Comparison of ENCODE assay signal across 15 cellular contexts in genomic region chr4:1028574-1029220, GRCh38.
A peak's percentile ranks its signal among the peaks of the same experiment; 100 is the strongest.
DNase-seq lines count a peak whose midpoint lies in the region; ATAC-seq and TF ChIP-seq lines count a peak whose summit lies in the region.
"Had no signal": no experiment of that assay in that cellular context is flagged by ENCODE, and none has a peak within 500 bp of the region (broad histone marks: within the 10 kb centered on the region; RNA-seq: fewer than 3 reads in every experiment).

No MANE protein-coding gene starts in this region.

- H3K4me3 Mint-ChIP-seq in memory B cell, result no peak overlapping the region
- H3K4me3 Mint-ChIP-seq: CD4-positive, alpha-beta T cell had no signal

- no peaks in the 10 kb centered on the region for H3K9me3 Mint-ChIP-seq in memory B cell
- H3K9me3 Mint-ChIP-seq: CD4-positive, alpha-beta T cell had no signal

- H3K4me1 ChIP-seq in BLaER1 treated with 17β-estradiol and CSF1 and Interleukin-3, amounts not matched to agents 10 nM and 100 nM, result peaks cover 28 to 76% (median 55%) of the 10 kb centered on the region in 10 experiments

- H3K9me3 ChIP-seq in BLaER1 treated with 17β-estradiol and CSF1 and Interleukin-3, amounts not matched to agents 10 nM and 100 nM (replicated peaks in 1 of 11), result no peaks in the 10 kb centered on the region

- no peak for DNase-seq in memory B cell (ENCODE audit: low spot score in 2 of 2)
- DNase-seq: AML-193; C1 segment of cervical spinal cord; Calu3; CD4-positive, alpha-beta T cell; DMS 273 treated with DMSO at 0.1 percent for 48 hours; GOT3; HCEC 1CT; Kasumi-1 had no signal

- peaks cover 18 to 23% (median 21%) of the 10 kb centered on the region in 11 experiments for H3K36me3 ChIP-seq in BLaER1 treated with 17β-estradiol and CSF1 and Interleukin-3, amounts not matched to agents 10 nM and 100 nM

- peak overlapping the region; percentile 53 for H3K27ac Mint-ChIP-seq in memory B cell
- H3K27ac Mint-ChIP-seq: CD4-positive, alpha-beta T cell had no signal

- H3K4me3 ChIP-seq in BLaER1 treated with 17β-estradiol and CSF1 and Interleukin-3, amounts not matched to agents 10 nM and 100 nM, result no peak overlapping the region
- H3K4me3 ChIP-seq: GM12878 had no signal

- peaks cover 2% of the 10 kb centered on the region for H3K27me3 Mint-ChIP-seq in memory B cell
- H3K27me3 Mint-ChIP-seq: CD4-positive, alpha-beta T cell had no signal

- TF ChIP-seq CTCF in VCaP (conservative IDR thresholded peaks at IDR 0.05), result no peak

- H3K4me2 ChIP-seq in BLaER1 treated with 17β-estradiol and CSF1 and Interleukin-3, amounts not matched to agents 10 nM and 100 nM, result peak overlapping the region in 10 of 11 experiments; percentile 64 to 94 (median 88); a peak in 19 of 22 replicates

- ATAC-seq in memory B cell (ENCODE audit: low read depth) (no peak), HG03442 (IDR thresholded peaks at IDR 0.05; ENCODE audit: unreplicated experiment) (no peak), HG03354 (IDR thresholded peaks at IDR 0.05; ENCODE audit: poor library complexity, severe bottlenecking, unreplicated experiment) (no peak), GM21390 (IDR thresholded peaks at IDR 0.05; ENCODE audit: unreplicated experiment) (no peak)
- ATAC-seq: GM12878 had no signal

- peaks cover 4% of the 10 kb centered on the region for H3K36me3 Mint-ChIP-seq in memory B cell

- peaks cover 11% of the 10 kb centered on the region for H3K4me1 Mint-ChIP-seq in memory B cell

- H3K9ac ChIP-seq in BLaER1 treated with 17β-estradiol and CSF1 and Interleukin-3, amounts not matched to agents 10 nM and 100 nM, result 0 out of 22 replicates have a peak overlapping the region, but pooled peaks of 1 of the 11 experiments have one; percentile 18

- peaks cover 30 to 44% (median 32%) of the 10 kb centered on the region in 11 experiments for H3K27me3 ChIP-seq in BLaER1 treated with 17β-estradiol and CSF1 and Interleukin-3, amounts not matched to agents 10 nM and 100 nM

- H3K27ac ChIP-seq in BLaER1 treated with 17β-estradiol and CSF1 and Interleukin-3, amounts not matched to agents 10 nM and 100 nM, result no peak overlapping the region
- H3K27ac ChIP-seq in VCaP, result peak overlapping the region; percentile 20; the same call in 1 of the 2 replicates

- peaks cover 0 to 89% (median 33%) of the 10 kb centered on the region in 11 experiments; a peak in 16 of 22 replicates for H4K20me1 ChIP-seq in BLaER1 treated with 17β-estradiol and CSF1 and Interleukin-3, amounts not matched to agents 10 nM and 100 nM
